Comparison of ENCODE assay signal across 15 cellular contexts in the genomic region with DNA sequence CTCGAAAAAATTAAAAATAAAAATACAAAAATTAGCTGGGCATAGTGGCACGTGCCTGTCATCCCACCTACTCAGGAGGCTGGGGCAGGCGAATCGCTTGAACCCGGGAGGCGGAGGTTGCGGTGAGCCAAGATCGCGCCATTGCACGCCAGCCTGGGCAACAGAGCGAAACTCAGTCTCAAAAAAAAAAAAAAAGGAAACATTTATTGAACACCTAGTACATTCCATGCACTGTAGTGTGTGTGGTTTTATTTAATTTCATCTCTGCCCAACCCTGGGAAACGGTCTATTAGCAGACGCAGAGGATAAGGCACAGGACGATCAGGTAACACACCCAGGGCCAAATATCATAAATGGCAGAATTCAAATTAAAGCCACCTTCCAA. TPM values are rescaled to one million over a fixed set of nuclear protein-coding genes. Genes with fewer than 3 reads are reported as not detected.
DNase-seq lines count a peak whose midpoint lies in the region; ATAC-seq and TF ChIP-seq lines count a peak whose summit lies in the region.
"Had no signal": no experiment of that assay in that cellular context is flagged by ENCODE, and none has a peak within 500 bp of the region (broad histone marks: within the 10 kb centered on the region; RNA-seq: fewer than 3 reads in every experiment).

No MANE protein-coding gene starts in this region.

- POLR2A ChIA-PET in OCI-LY7 (lab: Charles Lee) = interaction anchor here (1.1 to 1.3 kb wide), 2 partner anchors 24 to 39 kb away, joined by 4 to 5 read pairs; no protein-coding TSS in a partner anchor

- WGBS in esophagus squamous epithelium, 2 donors = 76 to 83% methylated on average over 14 of the region's 14 CpGs
- 89% methylated on average over 14 of the region's 14 CpGs for WGBS in esophagus muscularis mucosa

- TF ChIP-seq CTCF in HL-60 (IDR thresholded peaks at IDR 0.05; ENCODE audit: insufficient read depth, low read length) = no peak
- no peak for TF ChIP-seq CTCF in OCI-LY7 (conservative IDR thresholded peaks at IDR 0.05; ENCODE audit: low read length)
- no peak for TF ChIP-seq CTCF in esophagus squamous epithelium (IDR thresholded peaks at IDR 0.05)
- TF ChIP-seq CTCF in esophagus muscularis mucosa (IDR thresholded peaks at IDR 0.05) = no peak

- no peaks in the 10 kb centered on the region for H3K79me2 ChIP-seq in OCI-LY7 (ENCODE audit: insufficient read depth, low read depth, low read length)

- H3K27ac Mint-ChIP-seq in activated naive CD4-positive, alpha-beta T cell treated with anti-CD3 and anti-CD28 coated beads, Interleukin-2, amount 50 U/mL, for 72 hours = no peak overlapping the region

- CTCF ChIA-PET in OCI-LY7 (lab: Charles Lee; ENCODE audit: unreplicated experiment) = no interaction called here

- H2AFZ ChIP-seq in OCI-LY7 (ENCODE audit: low read length) = peak overlapping the region; percentile 93; the same call in 1 of the 2 replicates
- H2AFZ ChIP-seq in neuron (ENCODE audit: low read depth, low read length) = peak overlapping the region; percentile 69
- H2AFZ ChIP-seq: GM23248 had no signal

- TF ChIP-seq EP300 in esophagus muscularis mucosa (IDR thresholded peaks at IDR 0.05) = no peak

- no peak for ATAC-seq in activated naive CD4-positive, alpha-beta T cell treated with anti-CD3 and anti-CD28 coated beads, Interleukin-2, amount 50 U/mL, for 72 hours

- no peaks in the 10 kb centered on the region for H3K9me3 Mint-ChIP-seq in activated naive CD4-positive, alpha-beta T cell treated with anti-CD3 and anti-CD28 coated beads, Interleukin-2, amount 50 U/mL, for 72 hours
- H3K9me3 Mint-ChIP-seq: activated T-helper 17 cell treated with anti-CD3 and anti-CD28 coated beads, Interleukin-2, amount 50 U/mL, for 72 hours had no signal

- H3K4me1 ChIP-seq in OCI-LY7 (ENCODE audit: insufficient read depth, low read length, poor library complexity, severe bottlenecking) (peaks cover 22% of the 10 kb centered on the region), neuron (ENCODE audit: insufficient read depth, low read length) (peaks cover 17% of the 10 kb centered on the region), esophagus squamous epithelium (peaks cover 8 to 38% (median 15%) of the 10 kb centered on the region in 3 donors), esophagus muscularis mucosa (no peaks in the 10 kb centered on the region)
- H3K4me1 ChIP-seq: BE2C, left ventricle myocardium inferior, upper lobe of right lung had no signal

- H3K9me3 ChIP-seq in OCI-LY7 (ENCODE audit: low read length) = no peaks in the 10 kb centered on the region
- H3K9me3 ChIP-seq in iPS-18c (ENCODE audit: control insufficient read depth, insufficient read depth, low read length) = no peaks in the 10 kb centered on the region
- H3K9me3 ChIP-seq in neuron (ENCODE audit: low read length) = no peaks in the 10 kb centered on the region
- H3K9me3 ChIP-seq in esophagus squamous epithelium = no peaks in the 10 kb centered on the region
- H3K9me3 ChIP-seq in esophagus muscularis mucosa = no peaks in the 10 kb centered on the region
- H3K9me3 ChIP-seq: BE2C, left ventricle myocardium inferior, upper lobe of right lung had no signal

- H3K36me3 ChIP-seq in OCI-LY7 (ENCODE audit: insufficient read depth, low read length) = no peaks in the 10 kb centered on the region
- H3K36me3 ChIP-seq in neuron (ENCODE audit: insufficient read depth, low read length) = no peaks in the 10 kb centered on the region
- H3K36me3 ChIP-seq in esophagus squamous epithelium = no peaks in the 10 kb centered on the region
- H3K36me3 ChIP-seq in esophagus muscularis mucosa = no peaks in the 10 kb centered on the region
- H3K36me3 ChIP-seq: BE2C, left ventricle myocardium inferior, upper lobe of right lung had no signal

- H4K20me1 ChIP-seq in OCI-LY7 (ENCODE audit: insufficient read depth, low read length) = no peaks in the 10 kb centered on the region

- intact Hi-C loops in OCI-LY7 (cut with micrococcal nuclease; ENCODE audit: unreplicated experiment) (loop anchor here (2.0 kb wide), 2 partner anchors 35 to 107 kb away; partner anchors contain the start of gene SINHCAF), esophagus squamous epithelium (cut with DNase I) (no loop called here), esophagus muscularis mucosa (cut with DNase I) (no loop called here)

- no peaks in the 10 kb centered on the region for H3K9me2 ChIP-seq in OCI-LY7 (ENCODE audit: insufficient read depth, low read length)

- TF ChIP-seq POLR2A in esophagus squamous epithelium (IDR thresholded peaks at IDR 0.05) (no peak), esophagus muscularis mucosa (IDR thresholded peaks at IDR 0.05; ENCODE audit: low read depth) (no peak)

- no TSS peak for BruUV-seq in OCI-LY7 (replicated peaks; lab: Mats Ljungman, UMichigan)

- H3K27ac ChIP-seq in HL-60 (replicated peaks) = peak overlapping the region; percentile 89
- H3K27ac ChIP-seq in OCI-LY7 (ENCODE audit: low read depth, low read length, poor library complexity, severe bottlenecking) = no peak overlapping the region
- H3K27ac ChIP-seq in esophagus squamous epithelium = peak overlapping the region in 2 of 4 donors; percentile 61 to 66
- H3K27ac ChIP-seq in esophagus muscularis mucosa (replicated peaks in 1 of 4) = no peak overlapping the region
- H3K27ac ChIP-seq: GM23248, left ventricle myocardium inferior, upper lobe of right lung had no signal

- H3K4me2 ChIP-seq in OCI-LY7 (ENCODE audit: low read length) = no peak overlapping the region

- H3K27me3 ChIP-seq in HL-60 (ENCODE audit: insufficient read depth, poor library complexity, severe bottlenecking) (no peaks in the 10 kb centered on the region), neuron (ENCODE audit: insufficient read depth, low read length) (no peaks in the 10 kb centered on the region), esophagus squamous epithelium (no peaks in the 10 kb centered on the region), esophagus muscularis mucosa (no peaks in the 10 kb centered on the region)
- H3K27me3 ChIP-seq: BE2C, upper lobe of right lung had no signal

- no peak for DNase-seq in HL-60 (ENCODE audit: low read depth in 1 of 2, low spot score in 1 of 2)
- DNase-seq in OCI-LY7 (ENCODE audit: low spot score) = no peak
- no peak for DNase-seq in esophagus squamous epithelium (lab: John Stamatoyannopoulos, UW)
- DNase-seq in esophagus muscularis mucosa (ENCODE audit: extremely low spot score) = no peak
- DNase-seq in NCI-H2081 treated with DMSO at 0.1 percent for 48 hours (lab: John Stamatoyannopoulos, UW) = no peak
- DNase-seq in activated naive CD4-positive, alpha-beta T cell treated with anti-CD3 and anti-CD28 coated beads, Interleukin-2, amount 50 U/mL, for 72 hours (ENCODE audit: low spot score in 2 of 2) = no peak
- DNase-seq: BE2C; foreskin fibroblast; GM23248; left ventricle myocardium inferior; stimulated activated naive CD4-positive, alpha-beta T cell; upper lobe of right lung had no signal

- H3K36me3 Mint-ChIP-seq in activated naive CD4-positive, alpha-beta T cell treated with anti-CD3 and anti-CD28 coated beads, Interleukin-2, amount 50 U/mL, for 72 hours = no peaks in the 10 kb centered on the region

- no peak overlapping the region for H3K4me3 ChIP-seq in HL-60 (replicated peaks; ENCODE audit: insufficient read depth, low read length)
- no peak overlapping the region for H3K4me3 ChIP-seq in OCI-LY7 (ENCODE audit: low read depth, low read length, poor library complexity, severe bottlenecking)
- H3K4me3 ChIP-seq in iPS-18c (ENCODE audit: insufficient read depth, low read depth, low read length) = peak overlapping the region; percentile 28; the same call in 1 of the 2 replicates
- peak overlapping the region; percentile 38 for H3K4me3 ChIP-seq in neuron (ENCODE audit: low read length)
- no peak overlapping the region for H3K4me3 ChIP-seq in esophagus squamous epithelium
- H3K4me3 ChIP-seq in esophagus muscularis mucosa = no peak overlapping the region
- H3K4me3 ChIP-seq: GM23248, left ventricle myocardium inferior, upper lobe of right lung had no signal

RNA-seq across cellular contexts. Expression of gene SINHCAF, which starts 35.8 kb away (rescaled TPM):
- 51.0 and 54.0 TPM in 2 replicates for total RNA-seq in OCI-LY7 (2014; rRNA removed; shearing (Covaris generic))
- total RNA-seq in OCI-LY7 (2022) (86.2 and 94.1 TPM in 2 replicates), esophagus squamous epithelium (10 to 100 TPM; 52.2 to 71.9 (median 62.0) TPM), esophagus muscularis mucosa (10 to 100 TPM; 19.2 to 41.3 (median 25.7) TPM)
- total RNA-seq in activated naive CD4-positive, alpha-beta T cell treated with anti-CD3 and anti-CD28 coated beads, Interleukin-2, amount 50 U/mL, for 72 hours = 100 to 1,000 TPM; 162 to 190 TPM

Comparison
In these comparisons a context has a peak if more than half of its experiments do, and no peak if none do; other contexts are left out.
1. H3K4me3 ChIP-seq: peak in iPS-18c (single experiment) and neuron (single experiment); none in HL-60 (single experiment), OCI-LY7 (single experiment), esophagus squamous epithelium (0 of 4) and esophagus muscularis mucosa (0 of 4).